34 cellular contexts compared by ENCODE assay signal in genomic region chr7:34709771-34710170, GRCh38. TPM values are rescaled to one million over a fixed set of nuclear protein-coding genes. Genes with fewer than 3 reads are reported as not detected.
"Had no signal": no experiment of that assay in that cellular context is flagged by ENCODE, and none has a peak within 500 bp of the region (broad histone marks: within the 10 kb centered on the region; RNA-seq: fewer than 3 reads in every experiment).

No MANE protein-coding gene starts in this region.

- H3K9me3 Mint-ChIP-seq: activated CD4-positive, alpha-beta memory T cell treated with anti-CD3 and anti-CD28 coated beads, Interleukin-2, amount 10 ng/mL, durations not matched to agents 7 days and 5 days; activated CD4-positive, alpha-beta T cell treated with anti-CD3 and anti-CD28 coated beads, Interleukin-2, amount 10 ng/mL, durations not matched to agents 7 days and 5 days; activated naive CD4-positive, alpha-beta T cell treated with anti-CD3 and anti-CD28 coated beads, Interleukin-2, amount 10 ng/mL, durations not matched to agents 7 days and 5 days; activated naive CD4-positive, alpha-beta T cell treated with anti-CD3 and anti-CD28 coated beads, Interleukin-2, amount 50 U/mL, for 72 hours; activated naive CD8-positive, alpha-beta T cell treated with anti-CD3 and anti-CD28 coated beads, Interleukin-2, amount 10 ng/mL, durations not matched to agents 7 days and 5 days; activated T-cell treated with anti-CD3 and anti-CD28 coated beads, Interleukin-2, amount 50 U/mL, for 24 hours; activated T-cell treated with anti-CD3 and anti-CD28 coated beads, Interleukin-2, amount 50 U/mL, for 72 hours; central memory CD8-positive, alpha-beta T cell; WTC11 had no signal

- H3K4me3 Mint-ChIP-seq: activated CD4-positive, alpha-beta memory T cell treated with anti-CD3 and anti-CD28 coated beads, Interleukin-2, amount 10 ng/mL, durations not matched to agents 7 days and 5 days; activated CD4-positive, alpha-beta T cell treated with anti-CD3 and anti-CD28 coated beads, Interleukin-2, amount 10 ng/mL, durations not matched to agents 7 days and 5 days; activated naive CD4-positive, alpha-beta T cell treated with anti-CD3 and anti-CD28 coated beads, Interleukin-2, amount 10 ng/mL, durations not matched to agents 7 days and 5 days; activated naive CD8-positive, alpha-beta T cell treated with anti-CD3 and anti-CD28 coated beads, Interleukin-2, amount 10 ng/mL, durations not matched to agents 7 days and 5 days; activated T-cell treated with anti-CD3 and anti-CD28 coated beads, Interleukin-2, amount 50 U/mL, for 24 hours; activated T-cell treated with anti-CD3 and anti-CD28 coated beads, Interleukin-2, amount 50 U/mL, for 72 hours; central memory CD8-positive, alpha-beta T cell; WTC11 had no signal

- ATAC-seq: activated naive CD4-positive, alpha-beta T cell treated with anti-CD3 and anti-CD28 coated beads, Interleukin-2, amount 50 U/mL, for 72 hours; activated T-cell treated with anti-CD3 and anti-CD28 coated beads, Interleukin-2, amount 50 U/mL, for 72 hours; gastroesophageal sphincter; heart right ventricle; WTC11 had no signal

- H3K9me3 ChIP-seq: ascending aorta, colonic mucosa, esophagus squamous epithelium, gastroesophageal sphincter, heart right ventricle had no signal

- H3K27ac ChIP-seq: ascending aorta, brain microvascular endothelial cell, colonic mucosa, epithelial cell of prostate, esophagus squamous epithelium, gastroesophageal sphincter, heart right ventricle, hepatocyte had no signal

- DNase-seq: activated CD4-positive, alpha-beta memory T cell treated with anti-CD3 and anti-CD28 coated beads, Interleukin-2, amount 10 ng/mL, durations not matched to agents 7 days and 5 days; activated CD4-positive, alpha-beta T cell treated with anti-CD3 and anti-CD28 coated beads for 1 hour; activated CD4-positive, alpha-beta T cell treated with anti-CD3 and anti-CD28 coated beads for 4 hours; activated CD4-positive, alpha-beta T cell treated with anti-CD3 and anti-CD28 coated beads, Interleukin-2, amount 10 ng/mL, durations not matched to agents 7 days and 5 days; activated CD4-positive, alpha-beta T cell treated with anti-CD3 and anti-CD28 coated beads, Interleukin-2, amount 50 U/mL, for 4 hours; activated CD8-positive, alpha-beta memory T cell treated with anti-CD3 and anti-CD28 coated beads, Interleukin-2, amount 50 U/mL, for 48 hours; activated gamma-delta T cell; activated naive CD4-positive, alpha-beta T cell; activated naive CD4-positive, alpha-beta T cell treated with anti-CD3 and anti-CD28 coated beads, Interleukin-2, amount 10 ng/mL, durations not matched to agents 7 days and 5 days; activated naive CD8-positive, alpha-beta T cell treated with anti-CD3 and anti-CD28 coated beads, Interleukin-2, amount 10 ng/mL, durations not matched to agents 7 days and 5 days; activated T-cell treated with anti-CD3 and anti-CD28 coated beads for 4 hours; activated T-cell treated with anti-CD3 and anti-CD28 coated beads, Interleukin-2, amount 50 U/mL, for 24 hours; activated T-cell treated with anti-CD3 and anti-CD28 coated beads, Interleukin-2, amount 50 U/mL, for 72 hours; brain microvascular endothelial cell; colonic mucosa; effector CD8-positive, alpha-beta T cell; esophagus squamous epithelium; foreskin melanocyte; heart right ventricle; T-helper 2 cell had no signal

- H2AFZ ChIP-seq: hepatocyte had no signal

- H3K36me3 Mint-ChIP-seq: activated naive CD4-positive, alpha-beta T cell treated with anti-CD3 and anti-CD28 coated beads, Interleukin-2, amount 10 ng/mL, durations not matched to agents 7 days and 5 days; activated naive CD4-positive, alpha-beta T cell treated with anti-CD3 and anti-CD28 coated beads, Interleukin-2, amount 50 U/mL, for 72 hours; activated naive CD8-positive, alpha-beta T cell treated with anti-CD3 and anti-CD28 coated beads, Interleukin-2, amount 10 ng/mL, durations not matched to agents 7 days and 5 days; WTC11 had no signal

- H3K27me3 Mint-ChIP-seq: activated naive CD4-positive, alpha-beta T cell treated with anti-CD3 and anti-CD28 coated beads, Interleukin-2, amount 10 ng/mL, durations not matched to agents 7 days and 5 days had no signal

- H3K79me2 ChIP-seq: hepatocyte had no signal

- H3K4me1 ChIP-seq: ascending aorta, colonic mucosa, esophagus squamous epithelium, gastroesophageal sphincter had no signal

- H3K4me3 ChIP-seq: ascending aorta, colonic mucosa, esophagus squamous epithelium, gastroesophageal sphincter, heart right ventricle, hepatocyte had no signal

- H3K4me2 ChIP-seq: hepatocyte had no signal

- H3K27ac Mint-ChIP-seq: activated CD4-positive, alpha-beta memory T cell treated with anti-CD3 and anti-CD28 coated beads, Interleukin-2, amount 10 ng/mL, durations not matched to agents 7 days and 5 days; activated CD4-positive, alpha-beta T cell treated with anti-CD3 and anti-CD28 coated beads, Interleukin-2, amount 10 ng/mL, durations not matched to agents 7 days and 5 days; activated naive CD4-positive, alpha-beta T cell treated with anti-CD3 and anti-CD28 coated beads, Interleukin-2, amount 10 ng/mL, durations not matched to agents 7 days and 5 days; activated naive CD8-positive, alpha-beta T cell treated with anti-CD3 and anti-CD28 coated beads, Interleukin-2, amount 10 ng/mL, durations not matched to agents 7 days and 5 days; activated T-cell treated with anti-CD3 and anti-CD28 coated beads, Interleukin-2, amount 50 U/mL, for 24 hours; WTC11 had no signal

- H3K36me3 ChIP-seq: ascending aorta, brain microvascular endothelial cell, colonic mucosa, esophagus squamous epithelium, gastroesophageal sphincter, heart right ventricle had no signal

- H3K4me1 Mint-ChIP-seq: activated CD4-positive, alpha-beta memory T cell treated with anti-CD3 and anti-CD28 coated beads, Interleukin-2, amount 10 ng/mL, durations not matched to agents 7 days and 5 days; activated CD4-positive, alpha-beta T cell treated with anti-CD3 and anti-CD28 coated beads, Interleukin-2, amount 10 ng/mL, durations not matched to agents 7 days and 5 days; activated naive CD4-positive, alpha-beta T cell treated with anti-CD3 and anti-CD28 coated beads, Interleukin-2, amount 10 ng/mL, durations not matched to agents 7 days and 5 days; activated naive CD8-positive, alpha-beta T cell treated with anti-CD3 and anti-CD28 coated beads, Interleukin-2, amount 10 ng/mL, durations not matched to agents 7 days and 5 days; central memory CD8-positive, alpha-beta T cell; WTC11 had no signal

- H3K27me3 ChIP-seq: ascending aorta, brain microvascular endothelial cell, colonic mucosa, esophagus squamous epithelium, gastroesophageal sphincter, heart right ventricle, hepatocyte had no signal

RNA-seq across cellular contexts. Expression of gene NPSR1, which starts 51.8 kb away (rescaled TPM):
- total RNA-seq: activated CD4-positive, alpha-beta memory T cell treated with anti-CD3 and anti-CD28 coated beads, Interleukin-2, amount 10 ng/mL, durations not matched to agents 7 days and 5 days; activated CD4-positive, alpha-beta T cell treated with anti-CD3 and anti-CD28 coated beads, Interleukin-2, amount 10 ng/mL, durations not matched to agents 7 days and 5 days; activated naive CD4-positive, alpha-beta T cell treated with anti-CD3 and anti-CD28 coated beads, Interleukin-2, amount 50 U/mL, for 72 hours; activated naive CD8-positive, alpha-beta T cell treated with anti-CD3 and anti-CD28 coated beads, Interleukin-2, amount 10 ng/mL, durations not matched to agents 7 days and 5 days; activated T-cell treated with anti-CD3 and anti-CD28 coated beads, Interleukin-2, amount 50 U/mL, for 72 hours; ascending aorta; bronchial epithelial cell; cardiac septum; dermis microvascular lymphatic vessel endothelial cell; endothelial cell of umbilical vein; esophagus squamous epithelium; fibroblast of lung; fibroblast of villous mesenchyme; gastroesophageal sphincter; glomerular endothelial cell; heart right ventricle; hepatocyte; WTC11 had no signal
